In genomic region chr19:48509467-48510194, GRCh38 we compare ENCODE assay signal across 14 cellular contexts. TPM values are rescaled to one million over a fixed set of nuclear protein-coding genes. Genes with fewer than 3 reads are reported as not detected.
A peak's percentile ranks its signal among the peaks of the same experiment; 100 is the strongest.
DNase-seq lines count a peak whose midpoint lies in the region; ATAC-seq and TF ChIP-seq lines count a peak whose summit lies in the region.
"Had no signal": no experiment of that assay in that cellular context is flagged by ENCODE, and none has a peak within 500 bp of the region (broad histone marks: within the 10 kb centered on the region; RNA-seq: fewer than 3 reads in every experiment).

No MANE protein-coding gene starts in this region.

- TF ChIP-seq CTCF in breast epithelium (IDR thresholded peaks at IDR 0.05), result no peak
- no peak for TF ChIP-seq CTCF in natural killer cell (IDR thresholded peaks at IDR 0.05)

- DNase-seq in ELF-1 (ENCODE audit: low read depth, low spot score) (peak; percentile 37), caudate nucleus (lab: John Stamatoyannopoulos, UW) (peak in 36 of 61 donors; percentile 7 to 85 (median 44)), T-helper 1 cell (no peak), breast epithelium (ENCODE audit: low spot score in 2 of 2) (no peak), retina (no peak), natural killer cell (no peak)
- DNase-seq in naive thymus-derived CD8-positive, alpha-beta T cell, result no peak
- DNase-seq: foreskin keratinocyte, NCI-H510A treated with DMSO at 0.1 percent for 48 hours had no signal

- no peak for TF ChIP-seq EP300 in Ishikawa (IDR thresholded peaks at IDR 0.05; ENCODE audit: borderline replicate concordance)

- H3K27ac ChIP-seq in caudate nucleus (ENCODE audit: low read depth, low read length), result no peak overlapping the region
- H3K27ac ChIP-seq in breast epithelium, result no peak overlapping the region
- H3K27ac ChIP-seq: adrenal gland, foreskin keratinocyte, thyroid gland had no signal

- TF ChIP-seq POLR2A in breast epithelium (IDR thresholded peaks at IDR 0.05), result no peak

- peak overlapping the region in 4 of 10 donors; percentile 50 to 94 (median 74) for H3K27ac Mint-ChIP-seq in naive thymus-derived CD8-positive, alpha-beta T cell
- no peak overlapping the region for H3K27ac Mint-ChIP-seq in natural killer cell
- H3K27ac Mint-ChIP-seq: nephron progenitor cell had no signal

- no peak for TF ChIP-seq RAD21 in Ishikawa (IDR thresholded peaks at IDR 0.05; ENCODE audit: low read depth)

- peaks cover 9 to 17% of the 10 kb centered on the region in 2 donors for H3K27me3 ChIP-seq in breast epithelium
- H3K27me3 ChIP-seq: thyroid gland had no signal

- no peaks in the 10 kb centered on the region for H3K36me3 ChIP-seq in breast epithelium
- H3K36me3 ChIP-seq: adrenal gland, spleen, thyroid gland had no signal

- no peaks in the 10 kb centered on the region for H3K9me3 Mint-ChIP-seq in naive thymus-derived CD8-positive, alpha-beta T cell
- no peaks in the 10 kb centered on the region for H3K9me3 Mint-ChIP-seq in natural killer cell
- H3K9me3 Mint-ChIP-seq: nephron progenitor cell had no signal

- H3K9me3 ChIP-seq in breast epithelium, result no peaks in the 10 kb centered on the region
- H3K9me3 ChIP-seq: adrenal gland, spleen, thyroid gland had no signal

- no peak for ATAC-seq in naive thymus-derived CD8-positive, alpha-beta T cell
- ATAC-seq in natural killer cell, result no peak

- POLR2A ChIA-PET in naive thymus-derived CD8-positive, alpha-beta T cell (lab: Charles Lee), result interaction anchor here (0.6 to 1.6 kb wide), 6 partner anchors 7 to 1242 kb away, joined by 4 to 8 read pairs (median 6); partner anchors contain the start of genes RPL18 and SPHK2

- H3K36me3 Mint-ChIP-seq in naive thymus-derived CD8-positive, alpha-beta T cell, result peaks cover 0 to 12% (median 2%) of the 10 kb centered on the region in 3 donors
- no peaks in the 10 kb centered on the region for H3K36me3 Mint-ChIP-seq in natural killer cell

- no peak overlapping the region for H3K4me3 ChIP-seq in breast epithelium
- H3K4me3 ChIP-seq: adrenal gland had no signal

- no peaks in the 10 kb centered on the region for H3K27me3 Mint-ChIP-seq in naive thymus-derived CD8-positive, alpha-beta T cell
- peaks cover 0 to 4% of the 10 kb centered on the region in 2 donors for H3K27me3 Mint-ChIP-seq in natural killer cell (ENCODE audit: low read depth in 2 of 2)

- H3K4me1 ChIP-seq in breast epithelium, result peaks cover 0 to 5% of the 10 kb centered on the region in 2 donors
- H3K4me1 ChIP-seq: foreskin keratinocyte had no signal

- peaks cover 12 to 18% (median 15%) of the 10 kb centered on the region in 4 donors for H3K4me1 Mint-ChIP-seq in naive thymus-derived CD8-positive, alpha-beta T cell
- peaks cover 4 to 14% of the 10 kb centered on the region in 2 donors for H3K4me1 Mint-ChIP-seq in natural killer cell

- intact Hi-C loops in breast epithelium (cut with DNase I; ENCODE audit: low total_unique reads), result loop anchor here (10.0 kb wide), 1 partner anchor 65 kb away; no protein-coding TSS in a partner anchor
- intact Hi-C loops in natural killer cell (cut with micrococcal nuclease), result no loop called here

- H3K4me3 Mint-ChIP-seq in naive thymus-derived CD8-positive, alpha-beta T cell, result peak overlapping the region in 7 of 10 donors; percentile 3 to 93 (median 45)
- H3K4me3 Mint-ChIP-seq in natural killer cell, result no peak overlapping the region

TF ChIP-seq in Ishikawa, 13 proteins besides CTCF, POLR2A, EP300 and RAD21:
- peak; percentile 55; the same call in 1 of the 2 replicates for TF ChIP-seq TEAD4 (IDR thresholded peaks at IDR 0.05)
- no peak for TF ChIP-seq ZBTB7A (IDR thresholded peaks at IDR 0.05; ENCODE audit: low read depth)

RNA-seq across cellular contexts. Expression of gene LMTK3, which starts 2.0 kb away (rescaled TPM):
- 10 to 100 TPM; 21.4 to 21.5 TPM for total RNA-seq in naive thymus-derived CD8-positive, alpha-beta T cell
- under 1 TPM in 1 of 3 donors, not detected in 2; 0.15 TPM for polyA plus RNA-seq in naive thymus-derived CD8-positive, alpha-beta T cell
- 1 to 10 TPM in 2 of 3 donors, not detected in 1; 1.3 to 2.9 TPM for total RNA-seq in breast epithelium
- total RNA-seq in natural killer cell, result 1 to 10 TPM in 2 of 3 donors, under 1 TPM in 1; 0.64 to 2.9 (median 1.9) TPM

RNA-seq across cellular contexts. Expression of gene CYTH2, which starts 40.5 kb away (rescaled TPM):
- 10 to 100 TPM; 72.2 to 77.7 TPM for total RNA-seq in naive thymus-derived CD8-positive, alpha-beta T cell
- polyA plus RNA-seq in naive thymus-derived CD8-positive, alpha-beta T cell, result 10 to 100 TPM; 20.5 to 32.0 (median 28.2) TPM
- 10 to 100 TPM; 42.2 to 74.7 (median 70.4) TPM for total RNA-seq in breast epithelium
- total RNA-seq in natural killer cell, result 10 to 100 TPM; 38.5 to 44.1 (median 39.2) TPM

RNA-seq across cellular contexts. Expression of gene SULT2B1, which starts 42.3 kb away (rescaled TPM):
- not detected for total RNA-seq in naive thymus-derived CD8-positive, alpha-beta T cell
- under 1 TPM in 1 of 3 donors, not detected in 2; 0.18 TPM for polyA plus RNA-seq in naive thymus-derived CD8-positive, alpha-beta T cell
- 1 to 10 TPM in 2 of 3 donors, not detected in 1; 5.6 to 7.5 TPM for total RNA-seq in breast epithelium
- total RNA-seq in natural killer cell, result under 1 TPM in 1 of 3 donors, not detected in 2; 0.40 TPM
- total RNA-seq: spleen had no signal

RNA-seq across cellular contexts. Expression of gene KCNJ14, which starts 54.3 kb away (rescaled TPM):
- total RNA-seq in naive thymus-derived CD8-positive, alpha-beta T cell, result 1 to 10 TPM; 2.7 to 2.9 TPM
- under 1 TPM in 2 of 3 donors, not detected in 1; 0.39 to 0.42 TPM for polyA plus RNA-seq in naive thymus-derived CD8-positive, alpha-beta T cell
- total RNA-seq in breast epithelium, result 1 to 10 TPM in 2 of 3 donors, under 1 TPM in 1; 0.80 to 1.6 (median 1.0) TPM
- 1 to 10 TPM in 1 of 3 donors, under 1 TPM in 2; 0.77 to 1.2 (median 0.85) TPM for total RNA-seq in natural killer cell

Comparison
In these comparisons a context has a peak if more than half of its experiments do, and no peak if none do; other contexts are left out.
1. DNase-seq: peak in ELF-1 (single experiment) and caudate nucleus (36 of 61); none in naive thymus-derived CD8-positive, alpha-beta T cell (0 of 10), T-helper 1 cell (0 of 5), breast epithelium (0 of 2), retina (single experiment) and natural killer cell (single experiment).
2. RNA of gene LMTK3, which starts 2.0 kb away (total RNA-seq): 21.4 to 21.5 TPM in naive thymus-derived CD8-positive, alpha-beta T cell; 0.64 to 2.9 TPM in natural killer cell and 1.3 to 2.9 TPM in breast epithelium; every median in the first group is over 4 times any median in the second.